33 cellular contexts compared by ENCODE assay signal in genomic region chr2:224165901-224166319, GRCh38.
A peak's percentile ranks its signal among the peaks of the same experiment; 100 is the strongest.
DNase-seq lines count a peak whose midpoint lies in the region; ATAC-seq, FAIRE-seq and TF ChIP-seq lines count a peak whose summit lies in the region.
"Had no signal": no experiment of that assay in that cellular context is flagged by ENCODE, and none has a peak within 500 bp of the region (broad histone marks: within the 10 kb centered on the region; RNA-seq: fewer than 3 reads in every experiment).

No MANE protein-coding gene starts in this region.

- H3K14ac ChIP-seq in mesenchymal stem cell (ENCODE audit: low read length in 2 of 2), result no peak overlapping the region

- FAIRE-seq in astrocyte (lab: Jason Lieb, UNC), result peak; percentile 67
- FAIRE-seq: A549, bronchial epithelial cell had no signal

- H3K27me3 Mint-ChIP-seq in HFFc6 (ENCODE audit: insufficient read depth), result peaks cover 2% of the 10 kb centered on the region
- peaks cover 4% of the 10 kb centered on the region for H3K27me3 Mint-ChIP-seq in astrocyte (ENCODE audit: low read depth, unreplicated experiment)

- H3K27me3 ChIP-seq in astrocyte (ENCODE audit: insufficient read depth, low read length), result no peaks in the 10 kb centered on the region
- H3K27me3 ChIP-seq in mesenchymal stem cell (ENCODE audit: control insufficient read depth in 1 of 2, insufficient read depth in 1 of 2, low read length in 2 of 2), result no peaks in the 10 kb centered on the region
- H3K27me3 ChIP-seq: BLaER1, right atrium auricular region, stomach, thyroid gland, vagina had no signal

- H2AFZ ChIP-seq in astrocyte (ENCODE audit: low read depth, low read length) (no peak overlapping the region), mesenchymal stem cell (ENCODE audit: low read depth, low read length) (no peak overlapping the region)

- H3K79me2 ChIP-seq in astrocyte (ENCODE audit: insufficient read depth, low read length), result no peaks in the 10 kb centered on the region

- H3K9ac ChIP-seq in astrocyte (ENCODE audit: low read length), result no peak overlapping the region
- H3K9ac ChIP-seq in mesenchymal stem cell (ENCODE audit: low read length), result no peak overlapping the region
- H3K9ac ChIP-seq: BLaER1 had no signal

- H3K23ac ChIP-seq in mesenchymal stem cell (ENCODE audit: low read length in 2 of 2), result no peak overlapping the region

- H3K36me3 ChIP-seq in astrocyte (ENCODE audit: insufficient read depth, low read length) (no peaks in the 10 kb centered on the region), mesenchymal stem cell (ENCODE audit: control insufficient read depth in 1 of 2, insufficient read depth in 2 of 2, low read depth in 1 of 2, low read length in 2 of 2) (no peaks in the 10 kb centered on the region)
- H3K36me3 ChIP-seq: BLaER1, right atrium auricular region, stomach, thyroid gland, vagina had no signal

- H4K20me1 ChIP-seq in astrocyte (ENCODE audit: insufficient read depth, low read length), result no peaks in the 10 kb centered on the region
- H4K20me1 ChIP-seq: BLaER1 had no signal

- H4K8ac ChIP-seq in mesenchymal stem cell (ENCODE audit: low read length), result no peak overlapping the region

- H3K4me1 ChIP-seq in astrocyte (ENCODE audit: insufficient read depth, low read length), result peaks cover 45% of the 10 kb centered on the region
- peaks cover 9% of the 10 kb centered on the region for H3K4me1 ChIP-seq in mesenchymal stem cell (ENCODE audit: control insufficient read depth, insufficient read depth, low read depth, low read length)
- H3K4me1 ChIP-seq: BLaER1, right atrium auricular region, stomach, thyroid gland, vagina had no signal

- no peak overlapping the region for H3K18ac ChIP-seq in mesenchymal stem cell (ENCODE audit: low read depth in 1 of 2, low read length in 2 of 2)

- H3K4me1 Mint-ChIP-seq in HFFc6 (ENCODE audit: low read depth) (peaks cover 67% of the 10 kb centered on the region), astrocyte (ENCODE audit: low read depth, unreplicated experiment) (peaks cover 14% of the 10 kb centered on the region)
- H3K4me1 Mint-ChIP-seq: immature natural killer cell, memory B cell, neural crest cell had no signal

- H3K4me3 Mint-ChIP-seq in HFFc6, result peak overlapping the region; percentile 78
- no peak overlapping the region for H3K4me3 Mint-ChIP-seq in astrocyte (ENCODE audit: unreplicated experiment)
- H3K4me3 Mint-ChIP-seq: activated CD4-positive, alpha-beta memory T cell treated with anti-CD3 and anti-CD28 coated beads for 36 hours; activated T-helper 1 cell treated with anti-CD3 and anti-CD28 coated beads, Interleukin-12 subunit alpha, Interleukin-12 subunit beta, Interleukin-2, Interleukin-4 antibody, amounts not matched to agents 30 ng/mL and 10 ng/mL and 1 ng/mL, durations not matched to agents 14 hours and 24 hours and 36 hours; immature natural killer cell; memory B cell; neural crest cell had no signal

- no peak overlapping the region for H2BK5ac ChIP-seq in mesenchymal stem cell (ENCODE audit: low read depth, low read length, poor library complexity, severe bottlenecking)

- no peak overlapping the region for H2BK12ac ChIP-seq in mesenchymal stem cell (ENCODE audit: low read length in 2 of 2)

- H3K27ac ChIP-seq in astrocyte (ENCODE audit: low read depth, low read length) (no peak overlapping the region), mesenchymal stem cell (ENCODE audit: low read length, poor library complexity, severe bottlenecking) (no peak overlapping the region)
- H3K27ac ChIP-seq: A549, BLaER1, HL-60, right atrium auricular region, SK-N-MC, stomach, thyroid gland, vagina had no signal

- no peak for ATAC-seq in GM19397 (IDR thresholded peaks at IDR 0.05; ENCODE audit: unreplicated experiment)
- ATAC-seq: A549 had no signal

- H3K4me2 ChIP-seq in astrocyte (ENCODE audit: low read length) (peak overlapping the region; percentile 45), mesenchymal stem cell (ENCODE audit: low read length, poor library complexity, severe bottlenecking) (no peak overlapping the region)
- H3K4me2 ChIP-seq: A549, BLaER1 had no signal

- H3K9me3 Mint-ChIP-seq in HFFc6, result no peaks in the 10 kb centered on the region
- H3K9me3 Mint-ChIP-seq in astrocyte (ENCODE audit: unreplicated experiment), result peaks cover 8% of the 10 kb centered on the region
- H3K9me3 Mint-ChIP-seq: activated CD4-positive, alpha-beta memory T cell treated with anti-CD3 and anti-CD28 coated beads for 36 hours; activated T-helper 1 cell treated with anti-CD3 and anti-CD28 coated beads, Interleukin-12 subunit alpha, Interleukin-12 subunit beta, Interleukin-2, Interleukin-4 antibody, amounts not matched to agents 30 ng/mL and 10 ng/mL and 1 ng/mL, durations not matched to agents 14 hours and 24 hours and 36 hours had no signal

- no peak overlapping the region for H4K91ac ChIP-seq in mesenchymal stem cell (ENCODE audit: low read length)

- no peaks in the 10 kb centered on the region for H3K79me1 ChIP-seq in mesenchymal stem cell (replicated peaks; ENCODE audit: low read length, poor library complexity, severe bottlenecking)

- H3K36me3 Mint-ChIP-seq in HFFc6 (ENCODE audit: low read depth) (no peaks in the 10 kb centered on the region), astrocyte (ENCODE audit: low read depth, unreplicated experiment) (no peaks in the 10 kb centered on the region)
- H3K36me3 Mint-ChIP-seq: activated CD4-positive, alpha-beta memory T cell treated with anti-CD3 and anti-CD28 coated beads for 36 hours; immature natural killer cell; memory B cell had no signal

- no CpG with 5 or more reads among the region's 2 CpGs for WGBS in mesenchymal stem cell

- TF ChIP-seq CTCF in AG10803 (conservative IDR thresholded peaks at IDR 0.05; ENCODE audit: low read length) (no peak), HFFc6 (IDR thresholded peaks at IDR 0.05) (no peak), astrocyte (IDR thresholded peaks at IDR 0.05; ENCODE audit: insufficient read depth, low read depth, low read length) (no peak)

- H3K9me3 ChIP-seq in astrocyte (ENCODE audit: insufficient read depth, low read depth, low read length) (no peaks in the 10 kb centered on the region), mesenchymal stem cell (ENCODE audit: control insufficient read depth, low read length) (no peaks in the 10 kb centered on the region)
- H3K9me3 ChIP-seq: A549, BLaER1, right atrium auricular region, stomach, thyroid gland, vagina had no signal

- H3K4ac ChIP-seq in mesenchymal stem cell (ENCODE audit: low read depth in 1 of 2, low read length in 2 of 2), result no peak overlapping the region

- DNase-seq in AG10803 (ENCODE audit: low read depth) (peak; percentile 91), HFFc6 (peak; percentile 62), astrocyte (ENCODE audit: low read depth) (peak; percentile 61), mesenchymal stem cell (peak; percentile 47), putamen (ENCODE audit: low spot score) (no peak), amniotic stem cell (lab: John Stamatoyannopoulos, UW) (no peak)
- DNase-seq in stimulated activated CD4-positive, alpha-beta T cell treated with anti-CD3 and anti-CD28 coated beads, Interleukin-15, amount 100 ng/mL, for 24 hours, result no peak
- DNase-seq: activated CD4-positive, alpha-beta memory T cell treated with anti-CD3 and anti-CD28 coated beads for 36 hours; activated CD4-positive, alpha-beta T cell treated with anti-CD3 and anti-CD28 coated beads for 1 hour; activated naive CD4-positive, alpha-beta T cell treated with Interleukin-2 at 50 U/mL for 16 hours; DMS53; GDM1; hypothalamus; immature natural killer cell; NCI-H1417 treated with DMSO at 0.1 percent for 48 hours; NCI-H2081; NCI-H2227 treated with DMSO at 0.1 percent for 48 hours; NCI-H526; OCI-M1; stimulated activated CD4-positive, alpha-beta T cell treated with anti-CD3 and anti-CD28 coated beads, Interleukin-2, amount 100 ng/mL, for 48 hours; stomach; thyroid gland had no signal

- H3K4me3 ChIP-seq in AG10803 (ENCODE audit: low read length) (no peak overlapping the region), astrocyte (ENCODE audit: insufficient read depth, low read depth, low read length) (no peak overlapping the region), mesenchymal stem cell (ENCODE audit: insufficient read depth in 1 of 2, low read depth in 1 of 2, low read length in 2 of 2) (no peak overlapping the region)
- H3K4me3 ChIP-seq: A549, BLaER1, right atrium auricular region, SK-N-MC, stomach, thyroid gland, vagina had no signal

- no peak overlapping the region for H2AK5ac ChIP-seq in mesenchymal stem cell (ENCODE audit: low read length, severe bottlenecking)

- H3K27ac Mint-ChIP-seq in HFFc6 (peak overlapping the region; percentile 75), astrocyte (ENCODE audit: unreplicated experiment) (peak overlapping the region; percentile 4)
- H3K27ac Mint-ChIP-seq: activated CD4-positive, alpha-beta memory T cell treated with anti-CD3 and anti-CD28 coated beads for 36 hours; activated T-helper 1 cell treated with anti-CD3 and anti-CD28 coated beads, Interleukin-12 subunit alpha, Interleukin-12 subunit beta, Interleukin-2, Interleukin-4 antibody, amounts not matched to agents 30 ng/mL and 10 ng/mL and 1 ng/mL, durations not matched to agents 14 hours and 24 hours and 36 hours; immature natural killer cell; memory B cell had no signal

- H2BK120ac ChIP-seq in mesenchymal stem cell (ENCODE audit: low read depth, low read length), result no peak overlapping the region

- no peak overlapping the region for H2BK15ac ChIP-seq in mesenchymal stem cell (ENCODE audit: low read depth, poor library complexity, severe bottlenecking)

Comparison
In these comparisons a context has a peak if more than half of its experiments do, and no peak if none do; other contexts are left out.
1. DNase-seq: peak in AG10803 (single experiment), HFFc6 (single experiment), astrocyte (single experiment) and mesenchymal stem cell (single experiment); none in putamen (single experiment), amniotic stem cell (single experiment) and stimulated activated CD4-positive, alpha-beta T cell treated with anti-CD3 and anti-CD28 coated beads, Interleukin-15, amount 100 ng/mL, for 24 hours (single experiment).